In the genomic region with DNA sequence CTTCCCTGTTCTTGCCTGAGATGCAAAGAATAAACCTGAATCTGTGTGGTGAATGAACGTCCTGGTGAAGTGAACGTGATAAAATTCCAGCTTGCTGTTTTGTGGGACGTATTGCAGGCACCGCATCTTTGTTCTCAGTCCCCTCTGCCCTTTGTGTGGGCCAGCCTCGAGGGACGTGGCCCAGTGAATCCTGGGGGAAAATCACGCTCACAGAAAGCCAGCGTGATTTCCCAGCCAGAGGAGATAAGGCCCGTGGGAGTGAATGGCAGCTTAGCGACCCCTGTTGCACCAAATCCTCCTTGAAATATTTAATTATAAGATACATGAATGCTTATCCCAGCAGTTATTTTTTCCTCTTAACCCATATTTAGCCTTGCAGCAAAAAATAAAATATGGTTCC, we compare ENCODE assay signal across 23 cellular contexts.
DNase-seq lines count a peak whose midpoint lies in the region; ATAC-seq, FAIRE-seq and TF ChIP-seq lines count a peak whose summit lies in the region.
"Had no signal": no experiment of that assay in that cellular context is flagged by ENCODE, and none has a peak within 500 bp of the region (broad histone marks: within the 10 kb centered on the region; RNA-seq: fewer than 3 reads in every experiment).

No MANE protein-coding gene starts in this region.

- no peaks in the 10 kb centered on the region for H3K36me3 Mint-ChIP-seq in brain
- H3K36me3 Mint-ChIP-seq in immature natural killer cell: no peaks in the 10 kb centered on the region
- H3K36me3 Mint-ChIP-seq in CD8-positive, alpha-beta T cell: no peaks in the 10 kb centered on the region
- H3K36me3 Mint-ChIP-seq: CD4-positive, CD25-positive, alpha-beta regulatory T cell had no signal

- H3K4me1 ChIP-seq in heart left ventricle: peaks cover 0 to 71% (median 22%) of the 10 kb centered on the region in 12 donors
- peaks cover 20% of the 10 kb centered on the region for H3K4me1 ChIP-seq in testis
- H3K4me1 ChIP-seq in CD8-positive, alpha-beta T cell (ENCODE audit: insufficient read depth, low read length): no peaks in the 10 kb centered on the region
- H3K4me1 ChIP-seq: Caco-2, HAP-1, Peyer's patch had no signal

- H3K4me3 ChIP-seq in heart left ventricle (no peak overlapping the region), testis (no peak overlapping the region)
- no peak overlapping the region for H3K4me3 ChIP-seq in CD8-positive, alpha-beta T cell (ENCODE audit: low read depth, low read length)
- H3K4me3 ChIP-seq: HAP-1, Peyer's patch had no signal

- POLR2A ChIA-PET in CD8-positive, alpha-beta T cell (lab: Charles Lee): no interaction called here

- WGBS in heart left ventricle, 4 donors: 59 to 70% (median 67%) methylated on average over 10 of the region's 10 CpGs
- 24 to 40% methylated on average over 10 of the region's 10 CpGs for WGBS in testis, 2 donors

- H3K4me3 Mint-ChIP-seq in brain: peak overlapping the region in 1 of 5 experiments; percentile 56
- H3K4me3 Mint-ChIP-seq in immature natural killer cell: no peak overlapping the region
- H3K4me3 Mint-ChIP-seq in CD8-positive, alpha-beta T cell: no peak overlapping the region
- H3K4me3 Mint-ChIP-seq: B cell; CD4-positive, CD25-positive, alpha-beta regulatory T cell had no signal

- no peaks in the 10 kb centered on the region for H3K9me3 ChIP-seq in heart left ventricle
- no peaks in the 10 kb centered on the region for H3K9me3 ChIP-seq in testis
- H3K9me3 ChIP-seq in CD8-positive, alpha-beta T cell (ENCODE audit: low read length): no peaks in the 10 kb centered on the region
- H3K9me3 ChIP-seq: Caco-2, HAP-1, Peyer's patch had no signal

- no peaks in the 10 kb centered on the region for H3K36me3 ChIP-seq in heart left ventricle
- no peaks in the 10 kb centered on the region for H3K36me3 ChIP-seq in testis (ENCODE audit: low read depth, missing control alignments)
- H3K36me3 ChIP-seq in CD8-positive, alpha-beta T cell (ENCODE audit: insufficient read depth, low read length): no peaks in the 10 kb centered on the region
- H3K36me3 ChIP-seq: HAP-1, Peyer's patch had no signal

- H3K27me3 ChIP-seq in heart left ventricle (peaks cover 0 to 3% (median 0%) of the 10 kb centered on the region in 9 donors), testis (no peaks in the 10 kb centered on the region)
- H3K27me3 ChIP-seq in CD8-positive, alpha-beta T cell (ENCODE audit: insufficient read depth, low read length): no peaks in the 10 kb centered on the region
- H3K27me3 ChIP-seq: Peyer's patch had no signal

- H3K27me3 Mint-ChIP-seq in brain: no peaks in the 10 kb centered on the region
- H3K27me3 Mint-ChIP-seq in immature natural killer cell (ENCODE audit: low read depth in 3 of 3): peaks cover 0 to 4% (median 3%) of the 10 kb centered on the region in 3 donors
- H3K27me3 Mint-ChIP-seq in CD8-positive, alpha-beta T cell (ENCODE audit: low read depth): peaks cover 8% of the 10 kb centered on the region

- H3K4me1 Mint-ChIP-seq in brain (peaks cover 94% of the 10 kb centered on the region), immature natural killer cell (no peaks in the 10 kb centered on the region)
- no peaks in the 10 kb centered on the region for H3K4me1 Mint-ChIP-seq in CD8-positive, alpha-beta T cell (ENCODE audit: low read depth)
- H3K4me1 Mint-ChIP-seq: B cell; CD4-positive, CD25-positive, alpha-beta regulatory T cell had no signal

- no peak for FAIRE-seq in GM19239 (lab: Jason Lieb, UNC)

- TF ChIP-seq CTCF in heart left ventricle (IDR thresholded peaks at IDR 0.05) (no peak), brain (conservative IDR thresholded peaks at IDR 0.05) (no peak), testis (IDR thresholded peaks at IDR 0.05) (no peak)
- no peak for TF ChIP-seq CTCF in CD8-positive, alpha-beta T cell (IDR thresholded peaks at IDR 0.05)

- intact Hi-C loops in heart left ventricle (cut with DNase I): loop anchor here in 2 of 10 donors (10.0 kb wide), 1 partner anchor 95 kb away; no protein-coding TSS in a partner anchor
- intact Hi-C loops in left cardiac atrium (cut with DNase I): no loop called here
- intact Hi-C loops in testis (cut with DNase I; ENCODE audit: low total_unique reads): no loop called here
- intact Hi-C loops in CD8-positive, alpha-beta T cell (cut with DNase I, micrococcal nuclease): no loop called here

- CTCF ChIA-PET in CD8-positive, alpha-beta T cell (lab: Charles Lee): no interaction called here

- H3K27ac Mint-ChIP-seq in brain: peak overlapping the region; percentile 66 to 95 (median 88)
- H3K27ac Mint-ChIP-seq in immature natural killer cell: no peak overlapping the region
- H3K27ac Mint-ChIP-seq in CD8-positive, alpha-beta T cell: no peak overlapping the region
- H3K27ac Mint-ChIP-seq: B cell; CD4-positive, CD25-positive, alpha-beta regulatory T cell had no signal

- peak in 1 of 4 donors; percentile 10 for ATAC-seq in heart left ventricle
- no peak for ATAC-seq in left cardiac atrium
- no peak for ATAC-seq in CD8-positive, alpha-beta T cell

- H3K9me3 Mint-ChIP-seq in brain (peaks cover 0 to 3% (median 0%) of the 10 kb centered on the region in 5 experiments), immature natural killer cell (no peaks in the 10 kb centered on the region)
- H3K9me3 Mint-ChIP-seq in CD8-positive, alpha-beta T cell: no peaks in the 10 kb centered on the region
- H3K9me3 Mint-ChIP-seq: CD4-positive, CD25-positive, alpha-beta regulatory T cell had no signal

- H3K27ac ChIP-seq in heart left ventricle (peak overlapping the region in 2 of 12 donors; percentile 43 to 59), testis (no peak overlapping the region)
- no peak overlapping the region for H3K27ac ChIP-seq in CD8-positive, alpha-beta T cell (ENCODE audit: low read depth, low read length)
- H3K27ac ChIP-seq: HL-60, Peyer's patch had no signal

- DNase-seq in heart left ventricle (peak in 4 of 5 donors; percentile 26 to 64 (median 42)), left cardiac atrium (no peak), left kidney (ENCODE audit: low read depth, low spot score) (peak; percentile 49), testis (peak; percentile 19), immature natural killer cell (no peak), GM19239 (ENCODE audit: insufficient read length, low spot score) (no peak)
- DNase-seq in CD8-positive, alpha-beta T cell: no peak
- DNase-seq: 8988T; Caco-2; CD4-positive, CD25-positive, alpha-beta regulatory T cell; GDM1; IMR-90; Karpas-422; NCI-H1417 treated with DMSO at 0.1 percent for 48 hours; NCI-H1930; NCI-H446; NCI-H526 treated with DMSO at 0.1 percent for 48 hours; Peyer's patch; SHP77 had no signal

- TF ChIP-seq POLR2A in heart left ventricle (IDR thresholded peaks at IDR 0.05): no peak
- no peak for TF ChIP-seq POLR2A in testis (IDR thresholded peaks at IDR 0.05)

Comparison
In these comparisons a context has a peak if more than half of its experiments do, and no peak if none do; other contexts are left out.
1. DNase-seq: peak in heart left ventricle (4 of 5), left kidney (single experiment) and testis (single experiment); none in left cardiac atrium (single experiment), immature natural killer cell (0 of 3), CD8-positive, alpha-beta T cell (0 of 7) and GM19239 (single experiment).
2. H3K27ac Mint-ChIP-seq: peak in brain (5 of 5); none in immature natural killer cell (0 of 6) and CD8-positive, alpha-beta T cell (single experiment).